12 cellular contexts compared by ENCODE assay signal in the genomic region with DNA sequence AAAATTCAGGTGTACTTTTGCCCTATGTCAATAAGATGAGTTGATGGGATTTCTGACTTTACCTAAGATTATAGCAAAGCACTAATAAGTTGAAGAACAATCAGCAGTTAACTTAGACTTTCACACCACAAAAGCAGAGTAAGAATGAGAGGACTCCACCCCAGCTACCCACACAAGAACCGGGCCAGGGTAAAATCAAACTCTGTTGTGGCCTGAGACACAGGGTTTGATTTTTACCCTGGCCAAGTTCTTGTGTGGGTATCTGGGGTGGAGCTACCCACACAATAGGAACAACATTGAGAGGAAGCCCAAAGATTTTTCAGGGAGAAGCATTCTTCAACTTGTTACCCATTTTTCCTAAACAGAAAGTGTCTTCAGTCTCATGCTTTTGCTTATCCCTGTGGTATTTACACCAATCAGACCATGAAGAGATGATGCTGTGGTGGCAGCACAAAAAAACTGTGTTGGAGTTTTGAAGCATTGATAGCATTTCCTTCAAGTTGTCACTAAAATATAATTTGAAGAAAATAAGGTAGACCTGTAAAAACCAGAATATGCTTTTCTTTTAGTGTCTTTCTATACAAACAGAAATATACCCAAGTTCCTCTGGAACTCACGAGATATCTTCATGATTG. TPM values are rescaled to one million over a fixed set of nuclear protein-coding genes. Genes with fewer than 3 reads are reported as not detected.
DNase-seq lines count a peak whose midpoint lies in the region; ATAC-seq and TF ChIP-seq lines count a peak whose summit lies in the region.
"Had no signal": no experiment of that assay in that cellular context is flagged by ENCODE, and none has a peak within 500 bp of the region (broad histone marks: within the 10 kb centered on the region; RNA-seq: fewer than 3 reads in every experiment).

No MANE protein-coding gene starts in this region.

- intact Hi-C loops in mucosa of descending colon (cut with DNase I, micrococcal nuclease) = no loop called here

- ATAC-seq in HG02610 (IDR thresholded peaks at IDR 0.05; ENCODE audit: unreplicated experiment) = peak; percentile 36
- peak; percentile 17 for ATAC-seq in HG03558 (IDR thresholded peaks at IDR 0.05; ENCODE audit: extremely low read depth, unreplicated experiment)
- peak; percentile 22 for ATAC-seq in mucosa of descending colon
- ATAC-seq: right lobe of liver had no signal

- peak overlapping the region; percentile 18 for H3K4me3 Mint-ChIP-seq in activated CD4-positive, alpha-beta T cell treated with anti-CD3 and anti-CD28 coated beads, Interleukin-2, amount 10 ng/mL, durations not matched to agents 7 days and 5 days

- no peaks in the 10 kb centered on the region for H3K27me3 Mint-ChIP-seq in activated CD4-positive, alpha-beta T cell treated with anti-CD3 and anti-CD28 coated beads, Interleukin-2, amount 10 ng/mL, durations not matched to agents 7 days and 5 days

- no peak overlapping the region for H3K4me3 ChIP-seq in mucosa of descending colon
- H3K4me3 ChIP-seq: right lobe of liver, SJCRH30 had no signal

- TF ChIP-seq CTCF in mucosa of descending colon (IDR thresholded peaks at IDR 0.05) = no peak

- CTCF ChIA-PET in activated CD4-positive, alpha-beta T cell treated with anti-CD3 and anti-CD28 coated beads, Interleukin-2, amount 10 ng/mL, durations not matched to agents 7 days and 5 days (lab: Charles Lee) = no interaction called here

- no peaks in the 10 kb centered on the region for H3K4me1 ChIP-seq in mucosa of descending colon (ENCODE audit: low read depth)
- H3K4me1 ChIP-seq: right lobe of liver, SJCRH30 had no signal

- H3K36me3 ChIP-seq in mucosa of descending colon (ENCODE audit: low read depth) = no peaks in the 10 kb centered on the region
- H3K36me3 ChIP-seq: right lobe of liver, SJCRH30 had no signal

- POLR2A ChIA-PET in activated CD4-positive, alpha-beta T cell treated with anti-CD3 and anti-CD28 coated beads, Interleukin-2, amount 10 ng/mL, durations not matched to agents 7 days and 5 days (lab: Charles Lee) = no interaction called here

- H3K9me3 ChIP-seq in mucosa of descending colon = no peaks in the 10 kb centered on the region
- H3K9me3 ChIP-seq: right lobe of liver, SJCRH30 had no signal

- peak overlapping the region; percentile 99 for H3K27ac Mint-ChIP-seq in activated CD4-positive, alpha-beta T cell treated with anti-CD3 and anti-CD28 coated beads, Interleukin-2, amount 10 ng/mL, durations not matched to agents 7 days and 5 days

- peak; percentile 51 for DNase-seq in activated CD4-positive, alpha-beta T cell treated with anti-CD3 and anti-CD28 coated beads, Interleukin-2, amount 10 ng/mL, durations not matched to agents 7 days and 5 days
- DNase-seq in activated CD4-positive, alpha-beta T cell treated with anti-CD3 and anti-CD28 coated beads, Interleukin-2, amount 50 U/mL, for 1 hour = no peak
- DNase-seq in mucosa of descending colon (no peak), ecto neural progenitor cell (ENCODE audit: low spot score) (no peak), cerebellar nuclear complex (lab: John Stamatoyannopoulos, UW) (no peak), NCI-H774 (lab: John Stamatoyannopoulos, UW) (no peak)
- DNase-seq: activated CD4-positive, alpha-beta T cell treated with anti-CD3 and anti-CD28 coated beads, Interleukin-2, amount 50 U/mL, for 48 hours; right lobe of liver; SJCRH30 had no signal

- peaks cover 82% of the 10 kb centered on the region for H3K4me1 Mint-ChIP-seq in activated CD4-positive, alpha-beta T cell treated with anti-CD3 and anti-CD28 coated beads, Interleukin-2, amount 10 ng/mL, durations not matched to agents 7 days and 5 days

- H3K9me3 Mint-ChIP-seq in activated CD4-positive, alpha-beta T cell treated with anti-CD3 and anti-CD28 coated beads, Interleukin-2, amount 10 ng/mL, durations not matched to agents 7 days and 5 days = peaks cover 9% of the 10 kb centered on the region

- peaks cover 28% of the 10 kb centered on the region for H3K36me3 Mint-ChIP-seq in activated CD4-positive, alpha-beta T cell treated with anti-CD3 and anti-CD28 coated beads, Interleukin-2, amount 10 ng/mL, durations not matched to agents 7 days and 5 days (ENCODE audit: low read depth)

RNA-seq across cellular contexts. Expression of gene CPOX, which starts 25.6 kb away (rescaled TPM):
- 10 to 100 TPM; 60.4 to 66.3 TPM for total RNA-seq in activated CD4-positive, alpha-beta T cell treated with anti-CD3 and anti-CD28 coated beads, Interleukin-2, amount 10 ng/mL, durations not matched to agents 7 days and 5 days
- 10 to 100 TPM; 16.2 to 17.9 (median 17.6) TPM for total RNA-seq in mucosa of descending colon

RNA-seq across cellular contexts. Expression of gene GPR15, which starts 36.0 kb away (rescaled TPM):
- total RNA-seq in activated CD4-positive, alpha-beta T cell treated with anti-CD3 and anti-CD28 coated beads, Interleukin-2, amount 10 ng/mL, durations not matched to agents 7 days and 5 days = 10 to 100 TPM; 31.0 to 35.0 TPM
- total RNA-seq in mucosa of descending colon = 10 to 100 TPM in 1 of 3 donors, 1 to 10 TPM in 2; 4.5 to 11.5 (median 6.9) TPM
- total RNA-seq: NCI-H460, right lobe of liver, SJCRH30 had no signal

RNA-seq across cellular contexts. Expression of gene CLDND1, which starts 45.1 kb away (rescaled TPM):
- 100 to 1,000 TPM; 399 to 432 TPM for total RNA-seq in activated CD4-positive, alpha-beta T cell treated with anti-CD3 and anti-CD28 coated beads, Interleukin-2, amount 10 ng/mL, durations not matched to agents 7 days and 5 days
- total RNA-seq in mucosa of descending colon = 100 to 1,000 TPM in 1 of 3 donors, 10 to 100 TPM in 2; 64.6 to 150 (median 70.4) TPM
